ENCODE assay signal across 8 cellular contexts in the genomic region with DNA sequence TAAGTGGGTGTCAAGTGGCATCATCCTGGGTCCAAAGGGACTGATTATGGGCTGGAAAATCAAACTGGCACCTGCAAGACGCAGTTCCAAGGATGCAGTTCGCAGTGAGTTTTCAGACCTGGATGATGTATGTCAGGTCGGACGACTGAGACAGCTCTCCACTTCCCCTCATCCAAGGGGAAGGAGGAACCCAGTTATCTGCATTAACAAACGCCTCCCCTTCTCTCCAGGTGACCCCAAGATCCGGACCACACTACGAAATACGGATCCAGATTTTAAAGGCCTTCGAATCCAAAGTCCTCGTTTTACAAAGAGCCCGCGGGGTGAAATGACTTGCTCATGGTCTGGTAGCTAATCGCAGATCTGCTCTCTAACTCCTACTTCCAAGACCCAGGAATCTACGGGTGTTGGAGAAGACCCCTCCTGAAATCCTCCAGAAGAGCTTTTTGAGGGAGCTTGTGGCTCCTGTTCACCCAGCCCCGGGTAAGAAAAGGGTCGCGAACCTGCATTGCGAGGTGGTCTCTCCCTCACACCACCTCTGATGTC. TPM values are rescaled to one million over a fixed set of nuclear protein-coding genes. Genes with fewer than 3 reads are reported as not detected.
DNase-seq lines count a peak whose midpoint lies in the region; ATAC-seq and TF ChIP-seq lines count a peak whose summit lies in the region.

No MANE protein-coding gene starts in this region.

- no peak for TF ChIP-seq POLR2A in esophagus squamous epithelium (IDR thresholded peaks at IDR 0.05)

- POLR2A ChIA-PET in RWPE1 (lab: Yijun Ruan, JAX; ENCODE audit: low non-redundant PET): interaction anchor here (0.6 kb wide), 1 partner anchor 1197 kb away, joined by 5 read pairs; no protein-coding TSS in a partner anchor

- peak overlapping the region; percentile 69 to 96 (median 88) for H3K4me3 ChIP-seq in esophagus squamous epithelium

- DNase-seq in RWPE1 (ENCODE audit: low spot score): no peak
- DNase-seq in esophagus squamous epithelium (lab: John Stamatoyannopoulos, UW): no peak
- no peak for DNase-seq in progenitor cell of endocrine pancreas (ENCODE audit: low spot score, unreplicated experiment)
- DNase-seq in stimulated activated CD4-positive, alpha-beta T cell treated with anti-CD3 and anti-CD28 coated beads, Interleukin-15, amount 100 ng/mL, for 24 hours: no peak
- DNase-seq in GM19238 (ENCODE audit: insufficient read length, low spot score): no peak
- no peak for DNase-seq in activated gamma-delta T cell (lab: John Stamatoyannopoulos, UW)

- H3K36me3 Mint-ChIP-seq in progenitor cell of endocrine pancreas (ENCODE audit: insufficient read depth): no peaks in the 10 kb centered on the region

- H3K4me1 ChIP-seq in ES-I3 (ENCODE audit: insufficient read depth, low read length) (no peaks in the 10 kb centered on the region), esophagus squamous epithelium (peaks cover 0 to 41% (median 24%) of the 10 kb centered on the region in 3 donors)

- 16 to 31% methylated on average over 12 to 13 of the region's 18 CpGs for WGBS in esophagus squamous epithelium, 2 donors

- H3K27me3 ChIP-seq in esophagus squamous epithelium: no peaks in the 10 kb centered on the region

- intact Hi-C loops in esophagus squamous epithelium (cut with DNase I): loop anchor here (10.0 kb wide), 1 partner anchor 132 kb away; no protein-coding TSS in a partner anchor

- peaks cover 8% of the 10 kb centered on the region for H3K27me3 Mint-ChIP-seq in progenitor cell of endocrine pancreas

- peak overlapping the region; percentile 98 for H3K27ac Mint-ChIP-seq in progenitor cell of endocrine pancreas

- peaks cover 32% of the 10 kb centered on the region for H3K4me1 Mint-ChIP-seq in progenitor cell of endocrine pancreas (ENCODE audit: low read depth)

- H3K36me3 ChIP-seq in ES-I3 (ENCODE audit: insufficient read depth, low read length) (no peaks in the 10 kb centered on the region), esophagus squamous epithelium (no peaks in the 10 kb centered on the region)

- peak overlapping the region; percentile 70 for H3K9ac ChIP-seq in ES-I3 (ENCODE audit: low read depth, low read length)

- CTCF ChIA-PET in RWPE1 (lab: Yijun Ruan, JAX): interaction anchor here (0.7 to 1.4 kb wide), 2 partner anchors 21 to 60 kb away, joined by 3 to 4 read pairs; no protein-coding TSS in a partner anchor

- no peak for TF ChIP-seq CTCF in RWPE1 (conservative IDR thresholded peaks at IDR 0.05; ENCODE audit: low read depth)
- no peak for TF ChIP-seq CTCF in esophagus squamous epithelium (IDR thresholded peaks at IDR 0.05)
- no peak for TF ChIP-seq CTCF in progenitor cell of endocrine pancreas (IDR thresholded peaks at IDR 0.05; ENCODE audit: unreplicated experiment)

- peak; percentile 2 for ATAC-seq in HG02678 (IDR thresholded peaks at IDR 0.05; ENCODE audit: unreplicated experiment)

- H3K27ac ChIP-seq in RWPE1: peak overlapping the region; percentile 95
- H3K27ac ChIP-seq in esophagus squamous epithelium: peak overlapping the region; percentile 88 to 98 (median 95)

- peak overlapping the region; percentile 96 for H3K4me3 Mint-ChIP-seq in progenitor cell of endocrine pancreas (ENCODE audit: low read depth)

- H3K9me3 ChIP-seq in ES-I3 (ENCODE audit: control insufficient read depth, insufficient read depth, low read length) (no peaks in the 10 kb centered on the region), esophagus squamous epithelium (no peaks in the 10 kb centered on the region)

- no peaks in the 10 kb centered on the region for H3K9me3 Mint-ChIP-seq in progenitor cell of endocrine pancreas (ENCODE audit: low read depth)

RNA-seq across cellular contexts. Expression of a gene that starts 0.5 kb away (rescaled TPM):
- 100 to 1,000 TPM; 128 to 197 (median 145) TPM for total RNA-seq in esophagus squamous epithelium
- 108 and 113 TPM in 2 replicates for total RNA-seq in progenitor cell of endocrine pancreas
